ENCODE assay signal across 9 cellular contexts in the genomic region with DNA sequence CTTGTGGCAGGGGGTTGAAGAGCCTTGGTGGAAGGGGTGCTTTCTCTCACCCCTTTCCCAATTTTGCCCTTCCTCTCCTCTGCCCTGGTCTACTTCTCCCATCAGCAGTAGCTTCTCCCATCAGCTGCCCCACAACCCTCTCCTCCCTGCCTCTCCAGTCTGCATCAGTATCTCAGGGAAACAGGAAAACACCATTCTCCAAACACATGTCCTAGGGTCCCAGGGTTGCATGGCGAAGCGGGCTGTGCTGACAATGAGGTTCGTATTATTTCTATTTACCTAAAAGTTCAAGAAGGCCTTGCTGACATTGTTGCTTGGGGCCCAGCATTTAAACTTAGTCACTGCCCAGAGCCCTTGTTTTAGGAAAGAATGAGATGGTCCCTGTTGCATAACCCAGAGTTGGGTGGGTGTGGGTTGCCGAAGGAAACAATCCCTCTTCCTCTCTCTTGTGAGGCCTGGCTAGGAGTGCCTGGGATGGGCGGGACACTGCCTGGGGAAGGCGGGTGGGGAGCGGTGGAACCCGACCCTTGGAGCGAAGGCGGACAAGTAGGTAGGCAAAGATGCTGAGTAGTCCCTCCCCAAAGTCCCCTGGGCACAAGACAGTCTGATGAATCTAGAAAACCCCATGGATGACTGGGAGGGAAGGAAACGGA. TPM values are rescaled to one million over a fixed set of nuclear protein-coding genes. Genes with fewer than 3 reads are reported as not detected.
DNase-seq lines count a peak whose midpoint lies in the region; ATAC-seq, FAIRE-seq and TF ChIP-seq lines count a peak whose summit lies in the region.
"Had no signal": no experiment of that assay in that cellular context is flagged by ENCODE, and none has a peak within 500 bp of the region (broad histone marks: within the 10 kb centered on the region; RNA-seq: fewer than 3 reads in every experiment).

No MANE protein-coding gene starts in this region.

- H3K4me3 ChIP-seq in AG04449 (ENCODE audit: low read depth, low read length) (peak overlapping the region; percentile 73), HUES48 (ENCODE audit: low read depth, low read length) (peak overlapping the region; percentile 83), mucosa of rectum (ENCODE audit: low read length in 2 of 2) (peak overlapping the region; percentile 67 to 74)

- peaks cover 23 to 25% of the 10 kb centered on the region in 2 donors for H3K4me1 Mint-ChIP-seq in effector memory CD8-positive, alpha-beta T cell (ENCODE audit: low read depth in 2 of 2)

- POLR2A ChIA-PET in AG04449 (lab: Yijun Ruan, JAX), result interaction anchor here (4.7 kb wide), 1 partner anchor 17 kb away, joined by 86 read pairs; a partner anchor contains a TSS

- no peak for TF ChIP-seq CTCF in AG04449 (IDR thresholded peaks at IDR 0.05; ENCODE audit: insufficient read depth, low read length, missing control alignments)

- peaks cover 37% of the 10 kb centered on the region for H3K27me3 ChIP-seq in HUES48 (ENCODE audit: control insufficient read depth, insufficient read depth, low read length)
- H3K27me3 ChIP-seq in mucosa of rectum (ENCODE audit: control insufficient read depth in 2 of 2, insufficient read depth in 2 of 2, low read length in 2 of 2), result peaks cover 7 to 9% of the 10 kb centered on the region in 2 donors

- H3K27ac ChIP-seq in HUES48 (ENCODE audit: low read depth, low read length) (no peak overlapping the region), mucosa of rectum (ENCODE audit: low read depth in 2 of 2, low read length in 2 of 2) (peak overlapping the region; percentile 77 to 86)

- peak; percentile 29 for DNase-seq in AG04449 (ENCODE audit: low read depth, low spot score)
- no peak for DNase-seq in effector memory CD8-positive, alpha-beta T cell
- no peak for DNase-seq in NCI-H748 treated with DMSO at 0.1 percent for 48 hours (lab: John Stamatoyannopoulos, UW)
- no peak for DNase-seq in frontal cortex (ENCODE audit: low spot score in 2 of 2)
- no peak for DNase-seq in C1 segment of cervical spinal cord (lab: John Stamatoyannopoulos, UW)

- no peaks in the 10 kb centered on the region for H3K36me3 Mint-ChIP-seq in effector memory CD8-positive, alpha-beta T cell (ENCODE audit: insufficient read depth)

- no peaks in the 10 kb centered on the region for H3K9me3 Mint-ChIP-seq in effector memory CD8-positive, alpha-beta T cell

- H3K27me3 Mint-ChIP-seq in effector memory CD8-positive, alpha-beta T cell, result peaks cover 0 to 7% of the 10 kb centered on the region in 2 donors

- H3K9ac ChIP-seq in HUES48 (ENCODE audit: low read depth, low read length), result no peak overlapping the region
- no peak overlapping the region for H3K9ac ChIP-seq in mucosa of rectum (ENCODE audit: low read depth in 1 of 2, low read length in 2 of 2)

- FAIRE-seq in frontal cortex (lab: Jason Lieb, UNC), result no peak

- peak overlapping the region; percentile 76 to 82 for H3K4me3 Mint-ChIP-seq in effector memory CD8-positive, alpha-beta T cell

- no peak overlapping the region for H3K27ac Mint-ChIP-seq in effector memory CD8-positive, alpha-beta T cell

- H3K4me1 ChIP-seq in HUES48 (ENCODE audit: control insufficient read depth, insufficient read depth, low read length) (peaks cover 23% of the 10 kb centered on the region), mucosa of rectum (ENCODE audit: control insufficient read depth in 2 of 2, insufficient read depth in 2 of 2, low read length in 2 of 2) (peaks cover 17 to 25% of the 10 kb centered on the region in 2 donors)

- H3K9me3 ChIP-seq in HUES48 (ENCODE audit: control insufficient read depth, insufficient read depth, low read length), result no peaks in the 10 kb centered on the region
- no peaks in the 10 kb centered on the region for H3K9me3 ChIP-seq in mucosa of rectum (ENCODE audit: control insufficient read depth in 2 of 2, low read length in 2 of 2)

- CTCF ChIA-PET in AG04449 (lab: Yijun Ruan, JAX), result interaction anchor here (0.8 to 20.8 kb wide), 3 partner anchors 21 to 63 kb away, joined by 4 to 655 read pairs (median 4); a partner anchor contains a TSS

- no peak for ATAC-seq in effector memory CD8-positive, alpha-beta T cell (replicated peaks)
- no peak for ATAC-seq in GM19324 (IDR thresholded peaks at IDR 0.05; ENCODE audit: low FRiP score, unreplicated experiment)

- H3K36me3 ChIP-seq in HUES48 (ENCODE audit: control insufficient read depth, insufficient read depth, low read length), result no peaks in the 10 kb centered on the region
- no peaks in the 10 kb centered on the region for H3K36me3 ChIP-seq in mucosa of rectum (ENCODE audit: control insufficient read depth in 2 of 2, insufficient read depth in 2 of 2, low read length in 2 of 2)

RNA-seq across cellular contexts. Expression of a gene that starts 1.3 kb away (rescaled TPM):
- total RNA-seq in frontal cortex, result 9.0 TPM

RNA-seq across cellular contexts. Expression of a gene that starts 7.1 kb away (rescaled TPM):
- total RNA-seq in frontal cortex, result under 0.01 TPM
- total RNA-seq: renal cortical epithelial cell had no signal

RNA-seq across cellular contexts. Expression of a gene that starts 17.0 kb away (rescaled TPM):
- 22.4 TPM for total RNA-seq in frontal cortex

RNA-seq across cellular contexts. Expression of a gene that starts 46.4 kb away (rescaled TPM):
- 11.4 TPM for total RNA-seq in frontal cortex
